Comparison of ENCODE assay signal across 17 cellular contexts in genomic region chr10:85284778-85285397, GRCh38.
DNase-seq lines count a peak whose midpoint lies in the region; TF ChIP-seq lines count a peak whose summit lies in the region.
"Had no signal": no experiment of that assay in that cellular context is flagged by ENCODE, and none has a peak within 500 bp of the region (broad histone marks: within the 10 kb centered on the region; RNA-seq: fewer than 3 reads in every experiment).

No MANE protein-coding gene starts in this region.

- peak; percentile 4 for DNase-seq in HuH-7.5 (ENCODE audit: low spot score)
- DNase-seq in hepatocyte (ENCODE audit: low spot score), result peak; percentile 58
- no peak for DNase-seq in cardiac septum (ENCODE audit: low spot score)
- DNase-seq in AML-193 (lab: John Stamatoyannopoulos, UW), result no peak
- DNase-seq in LoVo (ENCODE audit: low spot score), result no peak
- no peak for DNase-seq in head of caudate nucleus
- DNase-seq: BE2C; CD4-positive, alpha-beta memory T cell; DMS153; DND-41; GDM1; GOT3; H9; IMR-90 had no signal

- no peak for TF ChIP-seq CTCF in hepatocyte (IDR thresholded peaks at IDR 0.05; ENCODE audit: poor library complexity)
- TF ChIP-seq CTCF in liver (IDR thresholded peaks at IDR 0.05; ENCODE audit: low read depth, low read length, missing input control), result no peak

- H3K9ac ChIP-seq in liver (ENCODE audit: low read depth in 1 of 2, low read length in 2 of 2), result peak overlapping the region in 1 of 2 donors; percentile 28

- H3K79me2 ChIP-seq in hepatocyte, result no peaks in the 10 kb centered on the region

- no peaks in the 10 kb centered on the region for H3K9me3 ChIP-seq in hepatocyte (ENCODE audit: low read depth)
- no peaks in the 10 kb centered on the region for H3K9me3 ChIP-seq in liver (ENCODE audit: control insufficient read depth in 4 of 4, low read length in 3 of 4)
- H3K9me3 ChIP-seq in neuron (ENCODE audit: low read length), result no peaks in the 10 kb centered on the region
- H3K9me3 ChIP-seq: BE2C had no signal

- H3K4me2 ChIP-seq in hepatocyte, result no peak overlapping the region

- intact Hi-C loops in cardiac septum (cut with DNase I) (no loop called here), head of caudate nucleus (cut with DNase I) (no loop called here)

- H3K4me3 ChIP-seq in hepatocyte, result no peak overlapping the region
- no peak overlapping the region for H3K4me3 ChIP-seq in liver (ENCODE audit: low read depth in 1 of 3, low read length in 3 of 3)
- H3K4me3 ChIP-seq in neuron (ENCODE audit: low read length), result no peak overlapping the region

- WGBS in hepatocyte (ENCODE audit: low lambda C conversion rate, missing lambda C conversion rate), result 46% methylated on average over 3 of the region's 3 CpGs
- WGBS in liver, result 38% methylated on average over 3 of the region's 3 CpGs

- no peaks in the 10 kb centered on the region for H3K9me2 ChIP-seq in hepatocyte (replicated peaks; ENCODE audit: insufficient read depth)

- TF ChIP-seq RAD21 in liver (IDR thresholded peaks at IDR 0.05), result peak; percentile 35 to 51

- H2AFZ ChIP-seq in hepatocyte (no peak overlapping the region), neuron (ENCODE audit: low read depth, low read length) (peak overlapping the region; percentile 35)

- peaks cover 22% of the 10 kb centered on the region for H3K4me1 ChIP-seq in hepatocyte (ENCODE audit: insufficient read depth)
- H3K4me1 ChIP-seq in liver (ENCODE audit: control insufficient read depth in 4 of 4, insufficient read depth in 4 of 4, low read length in 3 of 4), result peaks cover 2 to 12% (median 9%) of the 10 kb centered on the region in 4 donors
- no peaks in the 10 kb centered on the region for H3K4me1 ChIP-seq in neuron (ENCODE audit: insufficient read depth, low read length)

- H3K27ac ChIP-seq in hepatocyte (peak overlapping the region; percentile 60), liver (ENCODE audit: low read depth in 1 of 2, low read length in 2 of 2) (peak overlapping the region in 1 of 2 donors; percentile 39)
- H3K27ac ChIP-seq: C4-2B had no signal

- H3K36me3 ChIP-seq in hepatocyte (replicated peaks; ENCODE audit: insufficient read depth, low read depth) (no peaks in the 10 kb centered on the region), liver (ENCODE audit: control insufficient read depth in 4 of 4, insufficient read depth in 3 of 4, low read depth in 1 of 4, low read length in 3 of 4) (no peaks in the 10 kb centered on the region), neuron (ENCODE audit: insufficient read depth, low read length) (no peaks in the 10 kb centered on the region)
- H3K36me3 ChIP-seq: BE2C had no signal

- no peaks in the 10 kb centered on the region for H4K20me1 ChIP-seq in hepatocyte (ENCODE audit: insufficient read depth, poor library complexity, severe bottlenecking)

- H3K27me3 ChIP-seq in hepatocyte (no peaks in the 10 kb centered on the region), liver (ENCODE audit: control insufficient read depth in 4 of 4, insufficient read depth in 4 of 4, low read length in 3 of 4) (no peaks in the 10 kb centered on the region), neuron (ENCODE audit: insufficient read depth, low read length) (no peaks in the 10 kb centered on the region)
- H3K27me3 ChIP-seq: BE2C had no signal

TF ChIP-seq in liver, 16 proteins besides CTCF, POLR2A, EP300 and RAD21:
- peak; percentile 47 to 59 for TF ChIP-seq JUND (IDR thresholded peaks at IDR 0.05)
- no peak for TF ChIP-seq EGR1 (IDR thresholded peaks at IDR 0.05; ENCODE audit: low read depth in 2 of 2)
- peak; percentile 79 for TF ChIP-seq NR2F2 (IDR thresholded peaks at IDR 0.05)
- peak; percentile 24 to 52 for TF ChIP-seq RXRA (IDR thresholded peaks at IDR 0.05)
- TF ChIP-seq HNF4A (conservative IDR thresholded peaks at IDR 0.05), result peak; percentile 84 to 86
- TF ChIP-seq ATF3 (IDR thresholded peaks at IDR 0.05), result peak; percentile 78
- TF ChIP-seq, protein P1, sequence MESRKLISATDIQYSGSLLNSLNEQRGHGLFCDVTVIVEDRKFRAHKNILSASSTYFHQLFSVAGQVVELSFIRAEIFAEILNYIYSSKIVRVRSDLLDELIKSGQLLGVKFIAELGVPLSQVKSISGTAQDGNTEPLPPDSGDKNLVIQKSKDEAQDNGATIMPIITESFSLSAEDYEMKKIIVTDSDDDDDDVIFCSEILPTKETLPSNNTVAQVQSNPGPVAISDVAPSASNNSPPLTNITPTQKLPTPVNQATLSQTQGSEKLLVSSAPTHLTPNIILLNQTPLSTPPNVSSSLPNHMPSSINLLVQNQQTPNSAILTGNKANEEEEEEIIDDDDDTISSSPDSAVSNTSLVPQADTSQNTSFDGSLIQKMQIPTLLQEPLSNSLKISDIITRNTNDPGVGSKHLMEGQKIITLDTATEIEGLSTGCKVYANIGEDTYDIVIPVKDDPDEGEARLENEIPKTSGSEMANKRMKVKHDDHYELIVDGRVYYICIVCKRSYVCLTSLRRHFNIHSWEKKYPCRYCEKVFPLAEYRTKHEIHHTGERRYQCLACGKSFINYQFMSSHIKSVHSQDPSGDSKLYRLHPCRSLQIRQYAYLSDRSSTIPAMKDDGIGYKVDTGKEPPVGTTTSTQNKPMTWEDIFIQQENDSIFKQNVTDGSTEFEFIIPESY (IDR thresholded peaks at IDR 0.05), result no peak
- no peak for TF ChIP-seq TAF1 (conservative IDR thresholded peaks at IDR 0.05)
- peak; percentile 51 for TF ChIP-seq HNF4G (IDR thresholded peaks at IDR 0.05)
- peak; percentile 54 for TF ChIP-seq SP1 (IDR thresholded peaks at IDR 0.05)

Comparison
In these comparisons a context has a peak if more than half of its experiments do, and no peak if none do; other contexts are left out.
1. DNase-seq: peak in HuH-7.5 (single experiment) and hepatocyte (single experiment); none in cardiac septum (single experiment), AML-193 (0 of 2), LoVo (single experiment) and head of caudate nucleus (0 of 42).